In the genomic region with DNA sequence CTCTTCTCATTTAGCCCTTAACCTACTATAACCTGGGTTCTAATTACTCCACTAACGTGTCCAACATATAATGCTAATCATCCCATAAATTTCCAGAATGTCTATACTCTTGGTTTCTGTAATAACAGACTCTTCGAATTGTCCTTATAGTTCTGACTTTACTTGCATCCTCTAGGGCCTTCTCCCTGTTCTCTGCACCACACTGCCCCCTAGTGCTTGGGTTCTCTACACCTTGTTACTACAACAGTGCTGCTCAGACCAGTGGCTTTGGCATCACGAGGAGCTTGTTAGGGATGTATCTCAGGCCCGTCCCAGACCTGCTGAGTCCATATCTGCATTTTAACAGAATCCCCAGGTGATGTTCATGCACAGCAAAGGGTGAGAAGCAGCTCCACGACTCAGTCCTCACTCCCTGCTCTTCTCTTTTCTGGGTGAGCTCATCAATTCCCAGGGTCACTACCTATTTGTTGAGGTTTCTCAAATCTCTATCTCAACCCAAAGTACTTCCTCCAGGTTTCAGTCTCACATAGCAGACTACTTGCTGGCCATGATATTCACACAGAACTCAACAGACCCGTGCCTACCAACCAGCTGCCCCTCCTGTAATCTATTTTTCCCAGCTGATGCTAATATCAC, we compare ENCODE assay signal across 9 cellular contexts. TPM values are rescaled to one million over a fixed set of nuclear protein-coding genes. Genes with fewer than 3 reads are reported as not detected.
DNase-seq lines count a peak whose midpoint lies in the region; ATAC-seq, FAIRE-seq and TF ChIP-seq lines count a peak whose summit lies in the region.
"Had no signal": no experiment of that assay in that cellular context is flagged by ENCODE, and none has a peak within 500 bp of the region (broad histone marks: within the 10 kb centered on the region; RNA-seq: fewer than 3 reads in every experiment).

No MANE protein-coding gene starts in this region.

- no peaks in the 10 kb centered on the region for H3K9me3 ChIP-seq in H1 (ENCODE audit: insufficient read depth in 2 of 2, low read depth in 1 of 2, low read length in 1 of 2)

- ATAC-seq in GM21381 (IDR thresholded peaks at IDR 0.05; ENCODE audit: unreplicated experiment), result peak; percentile 96

- no peaks in the 10 kb centered on the region for H3K9me3 Mint-ChIP-seq in activated CD4-positive, alpha-beta memory T cell treated with anti-CD3 and anti-CD28 coated beads, Interleukin-2, amount 10 ng/mL, durations not matched to agents 7 days and 5 days
- H3K9me3 Mint-ChIP-seq: dendritic cell treated with granulocyte-macrophage colony-stimulating factor and Interleukin-4, amounts not matched to agents 40 ng/mL and 50 ng/mL, for 4 days had no signal

- no peak overlapping the region for H2AFZ ChIP-seq in H1 (ENCODE audit: low read length)

- no peak overlapping the region for H3K18ac ChIP-seq in H1 (ENCODE audit: extremely low read depth, low read length)

- TF ChIP-seq CTCF in D721Med (IDR thresholded peaks at IDR 0.05; ENCODE audit: insufficient read depth, missing control alignments) (peak; percentile 92), H1 (IDR thresholded peaks at IDR 0.05; ENCODE audit: control extremely low read depth in 1 of 3, insufficient read depth in 1 of 3, low read depth in 1 of 3, low read length in 3 of 3) (peak; percentile 66 to 90 (median 85))

- no peak overlapping the region for H3K27ac ChIP-seq in H1 (ENCODE audit: low read depth, low read length)

- H3K23ac ChIP-seq in H1 (ENCODE audit: insufficient read length), result no peak overlapping the region

- no peak overlapping the region for H2BK12ac ChIP-seq in H1 (ENCODE audit: low read depth, low read length)

- H4K91ac ChIP-seq in H1 (replicated peaks; ENCODE audit: insufficient read length, low read length), result no peak overlapping the region

- no peaks in the 10 kb centered on the region for H3K23me2 ChIP-seq in H1 (ENCODE audit: low read depth, low read length)

- H4K8ac ChIP-seq in H1 (ENCODE audit: extremely low read depth, insufficient read depth, low read length), result no peak overlapping the region

- H2BK5ac ChIP-seq in H1 (ENCODE audit: low read depth, low read length), result no peak overlapping the region

- WGBS in H1 (ENCODE audit: extremely low coverage in 1 of 2, insufficient coverage in 1 of 2, insufficient read length in 1 of 2, insufficient replicate concordance in 2 of 2, low coverage in 1 of 2, low lambda C conversion rate in 2 of 2, missing lambda C conversion rate in 1 of 2), 2 experiments, result 27% methylated on average over 6 of the region's 6 CpGs; no CpG with 5 or more reads in 1 of the 2 experiments

- H3K14ac ChIP-seq in H1 (ENCODE audit: insufficient read length), result no peak overlapping the region

- no peak overlapping the region for H3K4me2 ChIP-seq in H1 (ENCODE audit: insufficient read depth in 1 of 2, low read depth in 2 of 2, low read length in 2 of 2)

- H3K4me1 Mint-ChIP-seq in activated CD4-positive, alpha-beta memory T cell treated with anti-CD3 and anti-CD28 coated beads, Interleukin-2, amount 10 ng/mL, durations not matched to agents 7 days and 5 days, result peaks cover 1% of the 10 kb centered on the region

- no peaks in the 10 kb centered on the region for H3K4me1 ChIP-seq in H1 (replicated peaks in 1 of 4; ENCODE audit: control insufficient read depth in 3 of 4, insufficient read depth in 4 of 4, low read length in 3 of 4)

- POLR2A ChIA-PET in activated CD4-positive, alpha-beta memory T cell treated with anti-CD3 and anti-CD28 coated beads, Interleukin-2, amount 10 ng/mL, durations not matched to agents 7 days and 5 days (lab: Charles Lee), result interaction anchor here (0.6 to 1.7 kb wide), 5 partner anchors 10 to 354 kb away, joined by 3 to 7 read pairs (median 3); a partner anchor contains a TSS
- POLR2A ChIA-PET in H1 (lab: Charles Lee; ENCODE audit: partially characterized antibody), result interaction anchor here (1.3 to 1.5 kb wide), 2 partner anchors 10 to 16 kb away, joined by 7 read pairs; a partner anchor contains a TSS

- H2BK120ac ChIP-seq in H1 (replicated peaks; ENCODE audit: low read depth, low read length), result no peak overlapping the region

- H3K36me3 ChIP-seq in H1 (ENCODE audit: control insufficient read depth in 2 of 4, insufficient read depth in 4 of 4, low read length in 3 of 4), result no peaks in the 10 kb centered on the region

- H2BK20ac ChIP-seq in H1 (ENCODE audit: low read length), result no peak overlapping the region

- DNase-seq in D721Med (ENCODE audit: insufficient read length, low spot score), result peak; percentile 26
- peak; percentile 81 for DNase-seq in HK-2 (ENCODE audit: unreplicated experiment)
- peak; percentile 81 for DNase-seq in NCI-H82 treated with DMSO at 0.1 percent for 48 hours (lab: John Stamatoyannopoulos, UW; ENCODE audit: unreplicated experiment)
- peak; percentile 89 for DNase-seq in activated CD4-positive, alpha-beta memory T cell treated with anti-CD3 and anti-CD28 coated beads, Interleukin-2, amount 10 ng/mL, durations not matched to agents 7 days and 5 days
- DNase-seq in H1 (ENCODE audit: low read depth in 1 of 2, low spot score in 2 of 2), result peak; percentile 74 to 95
- DNase-seq in middle frontal gyrus (ENCODE audit: extremely low spot score, low spot score), result peak; percentile 65
- DNase-seq in stimulated activated CD8-positive, alpha-beta memory T cell treated with anti-CD3 and anti-CD28 coated beads, Interleukin-7, amount 100 ng/mL, for 24 hours (ENCODE audit: low read depth), result peak; percentile 87

- H4K20me1 ChIP-seq in H1 (replicated peaks in 1 of 2; ENCODE audit: control insufficient read depth in 1 of 2, insufficient read depth in 2 of 2, low read length in 2 of 2), result no peaks in the 10 kb centered on the region

- no peak overlapping the region for H4K5ac ChIP-seq in H1 (ENCODE audit: insufficient read length, low read depth, low read length)

- no peak overlapping the region for H3K4me3 ChIP-seq in H1 (ENCODE audit: extremely low read depth in 1 of 4, insufficient read depth in 2 of 4, low read depth in 3 of 4, low read length in 4 of 4)

- CTCF ChIA-PET in activated CD4-positive, alpha-beta memory T cell treated with anti-CD3 and anti-CD28 coated beads, Interleukin-2, amount 10 ng/mL, durations not matched to agents 7 days and 5 days (lab: Charles Lee), result interaction anchor here (0.5 to 2.4 kb wide), 25 partner anchors 8 to 714 kb away, joined by 3 to 19 read pairs (median 4); a partner anchor contains a TSS
- CTCF ChIA-PET in H1 (lab: Charles Lee; ENCODE audit: partially characterized antibody), result interaction anchor here (0.5 to 6.9 kb wide), 47 partner anchors 9 to 940 kb away, joined by 3 to 51 read pairs (median 3); a partner anchor contains a TSS

- H3K56ac ChIP-seq in H1 (replicated peaks; ENCODE audit: insufficient read length, low read depth, low read length), result no peak overlapping the region

- no peak overlapping the region for H2AK5ac ChIP-seq in H1 (ENCODE audit: low read depth, low read length)

- no peak overlapping the region for H3K9ac ChIP-seq in H1 (replicated peaks in 1 of 4; ENCODE audit: extremely low read depth in 1 of 4, low read depth in 3 of 4, low read length in 3 of 4)

- peak; percentile 56 for FAIRE-seq in D721Med (lab: Jason Lieb, UNC)
- FAIRE-seq in H1 (lab: Jason Lieb, UNC), result peak; percentile 81

- no peak overlapping the region for H3K4me3 Mint-ChIP-seq in activated CD4-positive, alpha-beta memory T cell treated with anti-CD3 and anti-CD28 coated beads, Interleukin-2, amount 10 ng/mL, durations not matched to agents 7 days and 5 days
- H3K4me3 Mint-ChIP-seq: dendritic cell treated with granulocyte-macrophage colony-stimulating factor and Interleukin-4, amounts not matched to agents 40 ng/mL and 50 ng/mL, for 4 days had no signal

- TF ChIP-seq POLR2A in H1 (IDR thresholded peaks at IDR 0.05; ENCODE audit: control extremely low read depth in 1 of 2, low read depth in 2 of 2, low read length in 2 of 2), result no peak

- TF ChIP-seq EP300 in H1 (IDR thresholded peaks at IDR 0.05; ENCODE audit: borderline replicate concordance in 1 of 2, low read depth in 2 of 2, low read length in 2 of 2), result no peak

- H3K79me1 ChIP-seq in H1 (ENCODE audit: low read depth, low read length), result no peaks in the 10 kb centered on the region

- no peak overlapping the region for H3K27ac Mint-ChIP-seq in activated CD4-positive, alpha-beta memory T cell treated with anti-CD3 and anti-CD28 coated beads, Interleukin-2, amount 10 ng/mL, durations not matched to agents 7 days and 5 days
- H3K27ac Mint-ChIP-seq: dendritic cell treated with granulocyte-macrophage colony-stimulating factor and Interleukin-4, amounts not matched to agents 40 ng/mL and 50 ng/mL, for 4 days had no signal

- H3K27me3 ChIP-seq in H1 (replicated peaks in 1 of 4; ENCODE audit: control insufficient read depth in 3 of 4, extremely low read depth in 1 of 4, insufficient read depth in 3 of 4, low read length in 3 of 4), result no peaks in the 10 kb centered on the region

- H3K36me3 Mint-ChIP-seq in activated CD4-positive, alpha-beta memory T cell treated with anti-CD3 and anti-CD28 coated beads, Interleukin-2, amount 10 ng/mL, durations not matched to agents 7 days and 5 days (ENCODE audit: low read depth), result no peaks in the 10 kb centered on the region

- no peaks in the 10 kb centered on the region for H3K79me2 ChIP-seq in H1 (ENCODE audit: control insufficient read depth in 1 of 2, insufficient read depth in 2 of 2, low read length in 2 of 2)

- H3K27me3 Mint-ChIP-seq in activated CD4-positive, alpha-beta memory T cell treated with anti-CD3 and anti-CD28 coated beads, Interleukin-2, amount 10 ng/mL, durations not matched to agents 7 days and 5 days, result no peaks in the 10 kb centered on the region
- H3K27me3 Mint-ChIP-seq: dendritic cell treated with granulocyte-macrophage colony-stimulating factor and Interleukin-4, amounts not matched to agents 40 ng/mL and 50 ng/mL, for 4 days had no signal

- peak; percentile 89 to 90 for TF ChIP-seq RAD21 in H1 (IDR thresholded peaks at IDR 0.05 in 1 of 2, conservative IDR thresholded peaks at IDR 0.05 in 1 of 2; ENCODE audit: low read depth in 2 of 2, low read length in 2 of 2)

- no peak overlapping the region for H2BK15ac ChIP-seq in H1 (ENCODE audit: low read length)

- no peak overlapping the region for H3K4ac ChIP-seq in H1 (replicated peaks; ENCODE audit: insufficient read length, low read depth, low read length)

RNA-seq across cellular contexts. Expression of a gene that starts 14.5 kb away (rescaled TPM):
- total RNA-seq in activated CD4-positive, alpha-beta memory T cell treated with anti-CD3 and anti-CD28 coated beads, Interleukin-2, amount 10 ng/mL, durations not matched to agents 7 days and 5 days, result 10 to 100 TPM; 55.4 to 55.6 TPM
- 155 and 161 TPM in 2 replicates for total RNA-seq in H1 (2021; fragmentation: NEBNext Ultra II Directional; extraction: Animal tissue kit (Norgen Biotek cat#: 25700))
- 28.3 and 51.1 TPM in 2 replicates for polyA plus RNA-seq in H1 (2011; rRNA removed)
- polyA plus RNA-seq in H1 (2011; cell fraction: cytosol; rRNA removed), result 90.9 TPM
- polyA plus RNA-seq in H1 (2011; cell fraction: nucleus; rRNA removed), result 15.6 TPM
- 92.5 to 157 TPM (median 115 TPM) in 4 replicates for polyA plus RNA-seq in H1 (2012, experiment 1 of 2)
- polyA plus RNA-seq in H1 (2012, experiment 2 of 2), result 11.4 TPM
- 87.2 TPM for polyA plus RNA-seq in H1 (2013, experiment 1 of 2)
- polyA plus RNA-seq in H1 (2013, experiment 2 of 2), result 85.0 TPM
- polyA minus RNA-seq in H1 (2011; rRNA and poly(A)+ RNA removed), result 46.2 and 64.7 TPM in 2 replicates
- polyA minus RNA-seq in H1 (2011; cell fraction: cytosol; rRNA and poly(A)+ RNA removed), result 44.8 TPM
- polyA minus RNA-seq in H1 (2011; cell fraction: nucleus; rRNA and poly(A)+ RNA removed), result 44.1 TPM

RNA-seq across cellular contexts. Expression of a gene that starts 16.1 kb away (rescaled TPM):
- 10 to 100 TPM; 30.5 to 31.1 TPM for total RNA-seq in activated CD4-positive, alpha-beta memory T cell treated with anti-CD3 and anti-CD28 coated beads, Interleukin-2, amount 10 ng/mL, durations not matched to agents 7 days and 5 days
- 34.1 and 34.8 TPM in 2 replicates for total RNA-seq in H1 (2021; fragmentation: NEBNext Ultra II Directional; extraction: Animal tissue kit (Norgen Biotek cat#: 25700))
- 16.4 and 19.6 TPM in 2 replicates for polyA plus RNA-seq in H1 (2011; rRNA removed)
- 17.7 TPM for polyA plus RNA-seq in H1 (2011; cell fraction: cytosol; rRNA removed)
- 25.9 TPM for polyA plus RNA-seq in H1 (2011; cell fraction: nucleus; rRNA removed)
- polyA plus RNA-seq in H1 (2012, experiment 1 of 2), result 25.7 to 28.6 TPM (median 27.5 TPM) in 4 replicates
- 2.4 TPM for polyA plus RNA-seq in H1 (2012, experiment 2 of 2)
- 25.4 TPM for polyA plus RNA-seq in H1 (2013, experiment 1 of 2)
- polyA plus RNA-seq in H1 (2013, experiment 2 of 2), result 23.0 TPM
- 70.8 and 84.9 TPM in 2 replicates for polyA minus RNA-seq in H1 (2011; rRNA and poly(A)+ RNA removed)
- polyA minus RNA-seq in H1 (2011; cell fraction: cytosol; rRNA and poly(A)+ RNA removed), result 22.2 TPM
- polyA minus RNA-seq in H1 (2011; cell fraction: nucleus; rRNA and poly(A)+ RNA removed), result 56.0 TPM

Comparison
In these comparisons a context has a peak if more than half of its experiments do, and no peak if none do; other contexts are left out.
1. DNase-seq: peak in every context shown above with its lines; median percentile 89 in activated CD4-positive, alpha-beta memory T cell treated with anti-CD3 and anti-CD28 coated beads, Interleukin-2, amount 10 ng/mL, durations not matched to agents 7 days and 5 days; 87 in stimulated activated CD8-positive, alpha-beta memory T cell treated with anti-CD3 and anti-CD28 coated beads, Interleukin-7, amount 100 ng/mL, for 24 hours; 84 in H1; 81 in HK-2; 81 in NCI-H82 treated with DMSO at 0.1 percent for 48 hours; 65 in middle frontal gyrus; 26 in D721Med.